Comparison of ENCODE assay signal across 8 cellular contexts in the genomic region with DNA sequence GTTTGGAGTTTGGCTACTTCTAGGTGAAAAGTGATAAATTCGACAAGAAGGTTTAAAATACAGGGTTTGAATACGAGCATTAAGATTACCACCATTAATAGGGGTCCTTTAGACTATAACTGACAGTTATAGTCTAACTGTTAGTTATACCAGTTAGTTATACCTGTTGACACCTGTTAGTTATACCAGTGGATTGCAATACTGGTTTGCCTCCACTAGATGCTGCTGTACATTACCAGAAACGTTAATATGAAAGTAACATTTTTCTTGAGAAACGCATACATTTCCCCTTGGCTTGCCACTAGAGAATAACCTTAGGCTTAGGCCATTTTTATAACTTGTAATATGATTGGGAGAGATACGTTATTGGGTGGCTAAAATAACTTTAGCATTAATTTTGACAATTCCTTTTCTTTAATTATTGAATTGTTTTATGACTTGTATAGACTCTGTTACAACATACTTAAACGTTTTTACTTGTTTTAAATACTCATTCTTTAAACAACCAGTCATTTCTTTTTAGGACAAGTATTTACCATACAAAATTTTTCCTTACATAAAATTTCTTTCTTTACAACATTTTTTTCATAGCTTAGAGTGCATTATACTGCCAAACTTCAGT.
DNase-seq lines count a peak whose midpoint lies in the region; ATAC-seq and TF ChIP-seq lines count a peak whose summit lies in the region.

No MANE protein-coding gene starts in this region.

- CTCF ChIA-PET in activated CD4-positive, alpha-beta T cell treated with anti-CD3 and anti-CD28 coated beads, Interleukin-2, amount 10 ng/mL, durations not matched to agents 7 days and 5 days (lab: Charles Lee) = no interaction called here
- CTCF ChIA-PET in activated naive CD4-positive, alpha-beta T cell treated with anti-CD3 and anti-CD28 coated beads, Interleukin-2, amount 10 ng/mL, durations not matched to agents 7 days and 5 days (lab: Charles Lee) = no interaction called here

- TF ChIP-seq CTCF in VCaP (conservative IDR thresholded peaks at IDR 0.05) = peak; percentile 96

- no peak overlapping the region for H3K27ac Mint-ChIP-seq in activated CD4-positive, alpha-beta T cell treated with anti-CD3 and anti-CD28 coated beads, Interleukin-2, amount 10 ng/mL, durations not matched to agents 7 days and 5 days
- no peak overlapping the region for H3K27ac Mint-ChIP-seq in activated naive CD4-positive, alpha-beta T cell treated with anti-CD3 and anti-CD28 coated beads, Interleukin-2, amount 10 ng/mL, durations not matched to agents 7 days and 5 days

- POLR2A ChIA-PET in activated CD4-positive, alpha-beta T cell treated with anti-CD3 and anti-CD28 coated beads, Interleukin-2, amount 10 ng/mL, durations not matched to agents 7 days and 5 days (lab: Charles Lee) = no interaction called here

- H3K36me3 Mint-ChIP-seq in activated CD4-positive, alpha-beta T cell treated with anti-CD3 and anti-CD28 coated beads, Interleukin-2, amount 10 ng/mL, durations not matched to agents 7 days and 5 days (ENCODE audit: low read depth) = peaks cover 2% of the 10 kb centered on the region
- no peaks in the 10 kb centered on the region for H3K36me3 Mint-ChIP-seq in activated naive CD4-positive, alpha-beta T cell treated with anti-CD3 and anti-CD28 coated beads, Interleukin-2, amount 10 ng/mL, durations not matched to agents 7 days and 5 days

- H3K27me3 Mint-ChIP-seq in activated CD4-positive, alpha-beta T cell treated with anti-CD3 and anti-CD28 coated beads, Interleukin-2, amount 10 ng/mL, durations not matched to agents 7 days and 5 days = no peaks in the 10 kb centered on the region
- H3K27me3 Mint-ChIP-seq in activated naive CD4-positive, alpha-beta T cell treated with anti-CD3 and anti-CD28 coated beads, Interleukin-2, amount 10 ng/mL, durations not matched to agents 7 days and 5 days = no peaks in the 10 kb centered on the region

- H3K27ac ChIP-seq in VCaP = no peak overlapping the region

- H3K4me1 Mint-ChIP-seq in activated CD4-positive, alpha-beta T cell treated with anti-CD3 and anti-CD28 coated beads, Interleukin-2, amount 10 ng/mL, durations not matched to agents 7 days and 5 days = no peaks in the 10 kb centered on the region
- no peaks in the 10 kb centered on the region for H3K4me1 Mint-ChIP-seq in activated naive CD4-positive, alpha-beta T cell treated with anti-CD3 and anti-CD28 coated beads, Interleukin-2, amount 10 ng/mL, durations not matched to agents 7 days and 5 days

- no peak overlapping the region for H3K4me3 Mint-ChIP-seq in activated CD4-positive, alpha-beta T cell treated with anti-CD3 and anti-CD28 coated beads, Interleukin-2, amount 10 ng/mL, durations not matched to agents 7 days and 5 days
- H3K4me3 Mint-ChIP-seq in activated naive CD4-positive, alpha-beta T cell treated with anti-CD3 and anti-CD28 coated beads, Interleukin-2, amount 10 ng/mL, durations not matched to agents 7 days and 5 days = no peak overlapping the region

- ATAC-seq in GM21381 (IDR thresholded peaks at IDR 0.05; ENCODE audit: unreplicated experiment) = peak; percentile 78

- peaks cover 15% of the 10 kb centered on the region for H3K9me3 Mint-ChIP-seq in activated CD4-positive, alpha-beta T cell treated with anti-CD3 and anti-CD28 coated beads, Interleukin-2, amount 10 ng/mL, durations not matched to agents 7 days and 5 days
- H3K9me3 Mint-ChIP-seq in activated naive CD4-positive, alpha-beta T cell treated with anti-CD3 and anti-CD28 coated beads, Interleukin-2, amount 10 ng/mL, durations not matched to agents 7 days and 5 days = peaks cover 24% of the 10 kb centered on the region

- peak; percentile 4 for DNase-seq in Daoy (ENCODE audit: low read depth)
- DNase-seq in HT-29 (ENCODE audit: low spot score) = peak; percentile 32
- DNase-seq in medulla oblongata (ENCODE audit: extremely low spot score) = peak; percentile 11
- no peak for DNase-seq in NCI-H1105 treated with DMSO at 0.1 percent for 48 hours (lab: John Stamatoyannopoulos, UW)
- no peak for DNase-seq in activated CD4-positive, alpha-beta T cell treated with anti-CD3 and anti-CD28 coated beads, Interleukin-2, amount 10 ng/mL, durations not matched to agents 7 days and 5 days
- DNase-seq in activated naive CD4-positive, alpha-beta T cell treated with anti-CD3 and anti-CD28 coated beads, Interleukin-2, amount 10 ng/mL, durations not matched to agents 7 days and 5 days = no peak

Comparison
In these comparisons a context has a peak if more than half of its experiments do, and no peak if none do; other contexts are left out.
1. DNase-seq: peak in Daoy (single experiment), HT-29 (single experiment) and medulla oblongata (single experiment); none in NCI-H1105 treated with DMSO at 0.1 percent for 48 hours (single experiment), activated CD4-positive, alpha-beta T cell treated with anti-CD3 and anti-CD28 coated beads, Interleukin-2, amount 10 ng/mL, durations not matched to agents 7 days and 5 days (single experiment) and activated naive CD4-positive, alpha-beta T cell treated with anti-CD3 and anti-CD28 coated beads, Interleukin-2, amount 10 ng/mL, durations not matched to agents 7 days and 5 days (single experiment).